ENCODE assay signal across 2 cellular contexts in the genomic region with DNA sequence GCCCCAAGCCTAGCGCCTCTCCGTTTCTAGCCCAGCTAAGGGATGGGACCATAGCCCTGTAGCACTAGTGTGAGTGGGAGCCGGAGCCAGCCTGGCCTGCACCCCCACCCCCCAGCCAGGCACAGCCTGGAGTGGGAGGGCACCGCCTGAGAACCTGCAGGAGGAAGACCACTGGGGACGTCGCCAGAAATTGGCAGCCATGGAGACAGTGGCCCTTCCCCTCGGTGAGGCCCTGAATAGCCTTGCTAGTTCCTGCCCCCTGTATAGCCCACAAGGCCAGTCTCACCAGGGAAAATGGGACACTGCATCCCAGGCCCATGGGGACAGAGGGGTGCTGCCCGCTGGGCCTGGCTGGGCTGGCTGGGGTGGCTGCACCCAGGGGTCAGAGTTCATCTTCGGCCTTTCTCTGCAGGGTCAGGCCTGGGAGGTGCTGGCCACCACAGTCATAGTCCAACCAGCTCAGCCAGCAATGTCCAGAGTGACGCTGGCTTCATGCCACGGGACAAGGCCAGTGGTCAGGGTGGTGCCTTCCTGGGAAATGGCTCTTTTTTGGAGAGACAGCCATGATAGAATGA.
TF ChIP-seq lines count a peak whose summit lies in the region.

No MANE protein-coding gene starts in this region.

TF ChIP-seq in H1, 55 proteins besides CTCF, POLR2A, EP300 and RAD21:
- TF ChIP-seq CBX8 (IDR thresholded peaks at IDR 0.05; ENCODE audit: borderline replicate concordance, low read depth, low read length) (no peak), NRF1 (IDR thresholded peaks at IDR 0.05; ENCODE audit: low read depth, low read length) (no peak), MAFK (IDR thresholded peaks at IDR 0.05; ENCODE audit: low read depth, low read length) (no peak), POU5F1 (IDR thresholded peaks at IDR 0.05; ENCODE audit: low read depth, low read length) (no peak), SP1 (IDR thresholded peaks at IDR 0.05; ENCODE audit: low read depth, low read length) (no peak), JUND (IDR thresholded peaks at IDR 0.05; ENCODE audit: low read length) (no peak), JUN (IDR thresholded peaks at IDR 0.05; ENCODE audit: low read depth, low read length) (no peak), CBX5 (IDR thresholded peaks at IDR 0.05; ENCODE audit: low read depth, low read length) (no peak), SIN3A (conservative IDR thresholded peaks at IDR 0.05 in 1 of 2, IDR thresholded peaks at IDR 0.05 in 1 of 2; ENCODE audit: low read depth in 1 of 2, low read length in 2 of 2) (no peak), SP4 (IDR thresholded peaks at IDR 0.05; ENCODE audit: low read length) (no peak), FOSL1 (IDR thresholded peaks at IDR 0.05; ENCODE audit: insufficient read depth, low read depth, low read length) (no peak)

TF ChIP-seq in neural cell, 6 proteins besides CTCF, POLR2A, EP300 and RAD21:
- TF ChIP-seq TAF1 (IDR thresholded peaks at IDR 0.05; ENCODE audit: low read depth), result no peak
- TF ChIP-seq, protein P1, sequence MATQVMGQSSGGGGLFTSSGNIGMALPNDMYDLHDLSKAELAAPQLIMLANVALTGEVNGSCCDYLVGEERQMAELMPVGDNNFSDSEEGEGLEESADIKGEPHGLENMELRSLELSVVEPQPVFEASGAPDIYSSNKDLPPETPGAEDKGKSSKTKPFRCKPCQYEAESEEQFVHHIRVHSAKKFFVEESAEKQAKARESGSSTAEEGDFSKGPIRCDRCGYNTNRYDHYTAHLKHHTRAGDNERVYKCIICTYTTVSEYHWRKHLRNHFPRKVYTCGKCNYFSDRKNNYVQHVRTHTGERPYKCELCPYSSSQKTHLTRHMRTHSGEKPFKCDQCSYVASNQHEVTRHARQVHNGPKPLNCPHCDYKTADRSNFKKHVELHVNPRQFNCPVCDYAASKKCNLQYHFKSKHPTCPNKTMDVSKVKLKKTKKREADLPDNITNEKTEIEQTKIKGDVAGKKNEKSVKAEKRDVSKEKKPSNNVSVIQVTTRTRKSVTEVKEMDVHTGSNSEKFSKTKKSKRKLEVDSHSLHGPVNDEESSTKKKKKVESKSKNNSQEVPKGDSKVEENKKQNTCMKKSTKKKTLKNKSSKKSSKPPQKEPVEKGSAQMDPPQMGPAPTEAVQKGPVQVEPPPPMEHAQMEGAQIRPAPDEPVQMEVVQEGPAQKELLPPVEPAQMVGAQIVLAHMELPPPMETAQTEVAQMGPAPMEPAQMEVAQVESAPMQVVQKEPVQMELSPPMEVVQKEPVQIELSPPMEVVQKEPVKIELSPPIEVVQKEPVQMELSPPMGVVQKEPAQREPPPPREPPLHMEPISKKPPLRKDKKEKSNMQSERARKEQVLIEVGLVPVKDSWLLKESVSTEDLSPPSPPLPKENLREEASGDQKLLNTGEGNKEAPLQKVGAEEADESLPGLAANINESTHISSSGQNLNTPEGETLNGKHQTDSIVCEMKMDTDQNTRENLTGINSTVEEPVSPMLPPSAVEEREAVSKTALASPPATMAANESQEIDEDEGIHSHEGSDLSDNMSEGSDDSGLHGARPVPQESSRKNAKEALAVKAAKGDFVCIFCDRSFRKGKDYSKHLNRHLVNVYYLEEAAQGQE (IDR thresholded peaks at IDR 0.05; ENCODE audit: borderline replicate concordance), result no peak
- no peak for TF ChIP-seq MXI1 (conservative IDR thresholded peaks at IDR 0.05; ENCODE audit: poor library complexity, severe bottlenecking)
- no peak for TF ChIP-seq POLR2AphosphoS5 (IDR thresholded peaks at IDR 0.05)
- TF ChIP-seq SMC3 (conservative IDR thresholded peaks at IDR 0.05; ENCODE audit: poor library complexity), result no peak
- no peak for TF ChIP-seq EZH2 (IDR thresholded peaks at IDR 0.05; ENCODE audit: borderline replicate concordance, insufficient read depth, low read length, poor library complexity, severe bottlenecking)
